ENCODE assay signal across 12 cellular contexts in genomic region chr1:100414693-100415092, GRCh38.
A peak's percentile ranks its signal among the peaks of the same experiment; 100 is the strongest.
DNase-seq lines count a peak whose midpoint lies in the region; ATAC-seq and TF ChIP-seq lines count a peak whose summit lies in the region.
"Had no signal": no experiment of that assay in that cellular context is flagged by ENCODE, and none has a peak within 500 bp of the region (broad histone marks: within the 10 kb centered on the region; RNA-seq: fewer than 3 reads in every experiment).

No MANE protein-coding gene starts in this region.

- H3K27ac Mint-ChIP-seq in activated naive CD4-positive, alpha-beta T cell treated with anti-CD3 and anti-CD28 coated beads for 36 hours: peak overlapping the region; percentile 67
- peak overlapping the region; percentile 68 for H3K27ac Mint-ChIP-seq in T-helper 1 cell treated with Interleukin-12 subunit alpha and Interleukin-12 subunit beta and Interleukin-4 antibody, amounts not matched to agents 30 μg/mL and 1 μg/mL, for 36 hours
- peak overlapping the region; percentile 71 to 90 (median 86) for H3K27ac Mint-ChIP-seq in immature natural killer cell
- H3K27ac Mint-ChIP-seq: B cell had no signal

- intact Hi-C loops in activated naive CD4-positive, alpha-beta T cell treated with anti-CD3 and anti-CD28 coated beads for 36 hours (cut with micrococcal nuclease): loop anchor here (1.0 kb wide), 2 partner anchors 8 to 37 kb away; no protein-coding TSS in a partner anchor
- intact Hi-C loops in tibial artery (cut with DNase I; ENCODE audit: low total_unique reads): no loop called here

- H3K27me3 Mint-ChIP-seq in activated naive CD4-positive, alpha-beta T cell treated with anti-CD3 and anti-CD28 coated beads for 36 hours (ENCODE audit: low read depth): no peaks in the 10 kb centered on the region
- H3K27me3 Mint-ChIP-seq in T-helper 1 cell treated with Interleukin-12 subunit alpha and Interleukin-12 subunit beta and Interleukin-4 antibody, amounts not matched to agents 30 μg/mL and 1 μg/mL, for 36 hours (ENCODE audit: low read depth): no peaks in the 10 kb centered on the region
- H3K27me3 Mint-ChIP-seq in immature natural killer cell (ENCODE audit: low read depth in 3 of 3): peaks cover 2 to 4% (median 3%) of the 10 kb centered on the region in 3 donors
- H3K27me3 Mint-ChIP-seq: B cell had no signal

- peaks cover 8% of the 10 kb centered on the region for H3K9me3 Mint-ChIP-seq in activated naive CD4-positive, alpha-beta T cell treated with anti-CD3 and anti-CD28 coated beads for 36 hours
- H3K9me3 Mint-ChIP-seq in T-helper 1 cell treated with Interleukin-12 subunit alpha and Interleukin-12 subunit beta and Interleukin-4 antibody, amounts not matched to agents 30 μg/mL and 1 μg/mL, for 36 hours: peaks cover 7% of the 10 kb centered on the region
- no peaks in the 10 kb centered on the region for H3K9me3 Mint-ChIP-seq in immature natural killer cell

- no peak for DNase-seq in activated naive CD4-positive, alpha-beta T cell treated with anti-CD3 and anti-CD28 coated beads for 36 hours
- no peak for DNase-seq in activated naive CD4-positive, alpha-beta T cell treated with Interleukin-2 at 50 U/mL for 16 hours
- DNase-seq in immature natural killer cell (peak; percentile 22 to 66 (median 33)), ureter (ENCODE audit: low spot score) (peak; percentile 44), tibial artery (no peak)
- DNase-seq in stimulated activated CD4-positive, alpha-beta T cell treated with anti-CD3 and anti-CD28 coated beads, Interleukin-15, amount 100 ng/mL, for 24 hours: no peak
- DNase-seq: GDM1, retina, thyroid gland had no signal

- no peak for TF ChIP-seq CTCF in tibial artery (IDR thresholded peaks at IDR 0.05)

- ATAC-seq in GM21360 (IDR thresholded peaks at IDR 0.05; ENCODE audit: unreplicated experiment): no peak

- no peaks in the 10 kb centered on the region for H3K27me3 ChIP-seq in tibial artery
- H3K27me3 ChIP-seq: thyroid gland had no signal

- H3K4me3 Mint-ChIP-seq in activated naive CD4-positive, alpha-beta T cell treated with anti-CD3 and anti-CD28 coated beads for 36 hours: peak overlapping the region; percentile 3
- H3K4me3 Mint-ChIP-seq in T-helper 1 cell treated with Interleukin-12 subunit alpha and Interleukin-12 subunit beta and Interleukin-4 antibody, amounts not matched to agents 30 μg/mL and 1 μg/mL, for 36 hours: no peak overlapping the region
- H3K4me3 Mint-ChIP-seq in immature natural killer cell: peak overlapping the region; percentile 45 to 72 (median 56)
- H3K4me3 Mint-ChIP-seq: B cell had no signal

- no peaks in the 10 kb centered on the region for H3K9me3 ChIP-seq in tibial artery
- H3K9me3 ChIP-seq: thyroid gland had no signal

- no peak overlapping the region for H3K27ac ChIP-seq in tibial artery
- H3K27ac ChIP-seq: thyroid gland had no signal

- no peaks in the 10 kb centered on the region for H3K36me3 ChIP-seq in tibial artery
- H3K36me3 ChIP-seq: thyroid gland had no signal

- H3K36me3 Mint-ChIP-seq in activated naive CD4-positive, alpha-beta T cell treated with anti-CD3 and anti-CD28 coated beads for 36 hours (ENCODE audit: low read depth): peaks cover 25% of the 10 kb centered on the region
- H3K36me3 Mint-ChIP-seq in T-helper 1 cell treated with Interleukin-12 subunit alpha and Interleukin-12 subunit beta and Interleukin-4 antibody, amounts not matched to agents 30 μg/mL and 1 μg/mL, for 36 hours (ENCODE audit: low read depth): peaks cover 54% of the 10 kb centered on the region
- H3K36me3 Mint-ChIP-seq in immature natural killer cell: peaks cover 6 to 20% (median 6%) of the 10 kb centered on the region in 3 donors

- CTCF ChIA-PET in activated naive CD4-positive, alpha-beta T cell treated with anti-CD3 and anti-CD28 coated beads for 36 hours (lab: Charles Lee): interaction anchor here (1.1 to 2.3 kb wide), 5 partner anchors 9 to 62 kb away, joined by 3 to 13 read pairs (median 6); partner anchors contain the start of gene CDC14A

- H3K4me3 ChIP-seq in tibial artery: no peak overlapping the region
- H3K4me3 ChIP-seq: thyroid gland had no signal

- no peaks in the 10 kb centered on the region for H3K4me1 ChIP-seq in tibial artery

- peaks cover 74% of the 10 kb centered on the region for H3K4me1 Mint-ChIP-seq in activated naive CD4-positive, alpha-beta T cell treated with anti-CD3 and anti-CD28 coated beads for 36 hours (ENCODE audit: low read depth)
- peaks cover 50% of the 10 kb centered on the region for H3K4me1 Mint-ChIP-seq in T-helper 1 cell treated with Interleukin-12 subunit alpha and Interleukin-12 subunit beta and Interleukin-4 antibody, amounts not matched to agents 30 μg/mL and 1 μg/mL, for 36 hours (ENCODE audit: low read depth)
- H3K4me1 Mint-ChIP-seq in immature natural killer cell: peaks cover 71% of the 10 kb centered on the region in 2 donors

Comparison
In these comparisons a context has a peak if more than half of its experiments do, and no peak if none do; other contexts are left out.
1. DNase-seq: peak in immature natural killer cell (3 of 3) and ureter (single experiment); none in activated naive CD4-positive, alpha-beta T cell treated with anti-CD3 and anti-CD28 coated beads for 36 hours (single experiment), activated naive CD4-positive, alpha-beta T cell treated with Interleukin-2 at 50 U/mL for 16 hours (single experiment), stimulated activated CD4-positive, alpha-beta T cell treated with anti-CD3 and anti-CD28 coated beads, Interleukin-15, amount 100 ng/mL, for 24 hours (single experiment) and tibial artery (0 of 2).
2. Peak in every context shown above with its lines, with median percentiles within 50 percentile points of each other: H3K27ac Mint-ChIP-seq.